17 cellular contexts compared by ENCODE assay signal in the genomic region with DNA sequence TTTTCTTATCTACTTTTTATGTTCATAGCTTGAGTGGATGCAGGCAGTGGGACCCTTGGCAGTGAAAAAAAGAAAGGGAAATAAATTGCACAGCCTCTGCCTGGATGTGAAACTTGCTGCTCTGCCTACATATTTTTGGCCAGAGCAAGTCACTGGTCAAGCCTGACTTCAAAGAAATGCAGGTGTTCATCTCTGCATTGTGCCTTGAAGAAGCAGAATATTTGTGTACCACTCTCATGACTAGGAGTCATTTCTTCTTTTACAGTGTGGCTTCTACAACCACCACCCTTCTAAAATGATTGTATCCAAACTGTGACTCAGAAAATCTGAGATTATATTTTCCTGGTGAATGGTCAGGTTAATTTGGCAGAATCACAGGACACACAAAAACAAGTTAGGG. TPM values are rescaled to one million over a fixed set of nuclear protein-coding genes. Genes with fewer than 3 reads are reported as not detected.
DNase-seq lines count a peak whose midpoint lies in the region; ATAC-seq and TF ChIP-seq lines count a peak whose summit lies in the region.
"Had no signal": no experiment of that assay in that cellular context is flagged by ENCODE, and none has a peak within 500 bp of the region (broad histone marks: within the 10 kb centered on the region; RNA-seq: fewer than 3 reads in every experiment).

No MANE protein-coding gene starts in this region.

- no peak overlapping the region for H2AFZ ChIP-seq in OCI-LY1 (ENCODE audit: low read length)

- H3K4me3 ChIP-seq in OCI-LY1 (ENCODE audit: low read depth, low read length, poor library complexity, severe bottlenecking) = no peak overlapping the region
- H3K4me3 ChIP-seq: HAP-1, MG63 had no signal

- no peaks in the 10 kb centered on the region for H3K9me3 Mint-ChIP-seq in stimulated activated naive B cell treated with anti-CD40 and anti-IgM and Interleukin-4, amounts not matched to agents 10 μg/mL and 1 μg/mL and 100 μg/mL, for 72 hours
- no peaks in the 10 kb centered on the region for H3K9me3 Mint-ChIP-seq in progenitor cell of endocrine pancreas (ENCODE audit: low read depth)
- H3K9me3 Mint-ChIP-seq: T-helper 1 cell treated with Interleukin-12 subunit alpha and Interleukin-12 subunit beta and Interleukin-4 antibody, amounts not matched to agents 30 μg/mL and 1 μg/mL, for 36 hours had no signal

- H3K9ac ChIP-seq in OCI-LY1 (ENCODE audit: low read length) = peak overlapping the region; percentile 13; the same call in 1 of the 2 replicates
- H3K9ac ChIP-seq: KMS-11 had no signal

- no peaks in the 10 kb centered on the region for H3K36me3 ChIP-seq in OCI-LY1 (ENCODE audit: insufficient read depth, low read length)
- H3K36me3 ChIP-seq: HAP-1, MG63 had no signal

- no peaks in the 10 kb centered on the region for H3K27me3 Mint-ChIP-seq in stimulated activated naive B cell treated with anti-CD40 and anti-IgM and Interleukin-4, amounts not matched to agents 10 μg/mL and 1 μg/mL and 100 μg/mL, for 72 hours
- no peaks in the 10 kb centered on the region for H3K27me3 Mint-ChIP-seq in progenitor cell of endocrine pancreas

- no peak for TF ChIP-seq CTCF in GM13977 (IDR thresholded peaks at IDR 0.05; ENCODE audit: extremely low read depth, insufficient read depth, missing control alignments)
- TF ChIP-seq CTCF in OCI-LY1 (IDR thresholded peaks at IDR 0.05; ENCODE audit: low read length) = no peak
- TF ChIP-seq CTCF in progenitor cell of endocrine pancreas (IDR thresholded peaks at IDR 0.05; ENCODE audit: unreplicated experiment) = no peak

- H3K27me3 ChIP-seq in OCI-LY1 (ENCODE audit: insufficient read depth, low read length) = no peaks in the 10 kb centered on the region
- H3K27me3 ChIP-seq: MG63 had no signal

- no peaks in the 10 kb centered on the region for H3K9me2 ChIP-seq in OCI-LY1 (ENCODE audit: low read depth, low read length)

- H3K27ac ChIP-seq in OCI-LY1 (ENCODE audit: low read depth, low read length, poor library complexity, severe bottlenecking) = peak overlapping the region; percentile 74
- H3K27ac ChIP-seq: C4-2B, KMS-11 had no signal

- ATAC-seq in HG02852 (IDR thresholded peaks at IDR 0.05; ENCODE audit: unreplicated experiment) (peak; percentile 40), GM21619 (IDR thresholded peaks at IDR 0.05; ENCODE audit: unreplicated experiment) (no peak)
- peak; percentile 12 to 23 for ATAC-seq in stimulated activated naive B cell treated with anti-CD40 and anti-IgM and Interleukin-4, amounts not matched to agents 10 μg/mL and 1 μg/mL and 100 μg/mL, for 72 hours (replicated peaks)
- ATAC-seq: HepG2 had no signal

- peaks cover 7% of the 10 kb centered on the region for H3F3A ChIP-seq in OCI-LY1 (ENCODE audit: insufficient read depth, low read length)

- peak; percentile 54 for DNase-seq in GM13977 (ENCODE audit: low spot score)
- no peak for DNase-seq in stimulated activated naive B cell treated with anti-CD40 and anti-IgM and Interleukin-4, amounts not matched to agents 10 μg/mL and 1 μg/mL and 100 μg/mL, for 72 hours
- DNase-seq in progenitor cell of endocrine pancreas (ENCODE audit: low spot score, unreplicated experiment) = no peak
- DNase-seq in amniotic stem cell (lab: John Stamatoyannopoulos, UW) = no peak
- DNase-seq: DMS153, MG63, NCI-H1092 treated with DMSO at 0.1 percent for 48 hours, NCI-H510A treated with DMSO at 0.1 percent for 48 hours, SIG-M5 had no signal

- H3K4me3 Mint-ChIP-seq in stimulated activated naive B cell treated with anti-CD40 and anti-IgM and Interleukin-4, amounts not matched to agents 10 μg/mL and 1 μg/mL and 100 μg/mL, for 72 hours = no peak overlapping the region
- H3K4me3 Mint-ChIP-seq in progenitor cell of endocrine pancreas (ENCODE audit: low read depth) = no peak overlapping the region
- H3K4me3 Mint-ChIP-seq: T-helper 1 cell treated with Interleukin-12 subunit alpha and Interleukin-12 subunit beta and Interleukin-4 antibody, amounts not matched to agents 30 μg/mL and 1 μg/mL, for 36 hours had no signal

- peaks cover 11 to 19% of the 10 kb centered on the region in 2 donors for H3K4me1 Mint-ChIP-seq in stimulated activated naive B cell treated with anti-CD40 and anti-IgM and Interleukin-4, amounts not matched to agents 10 μg/mL and 1 μg/mL and 100 μg/mL, for 72 hours
- peaks cover 11% of the 10 kb centered on the region for H3K4me1 Mint-ChIP-seq in progenitor cell of endocrine pancreas (ENCODE audit: low read depth)

- in situ Hi-C loops in GM13977 (cut with MboI; ENCODE audit: low pct_unique_long_range_greater_than_20kb, low sequenced_read_pairs, unreplicated experiment) = no loop called here

- no peaks in the 10 kb centered on the region for H3K9me3 ChIP-seq in OCI-LY1 (ENCODE audit: low read length)
- H3K9me3 ChIP-seq: HAP-1, MG63 had no signal

- peaks cover 36% of the 10 kb centered on the region for H3K4me1 ChIP-seq in OCI-LY1 (ENCODE audit: insufficient read depth, low read length, severe bottlenecking)

- H3K4me2 ChIP-seq in OCI-LY1 (ENCODE audit: low read length) = peak overlapping the region; percentile 19; the same call in 1 of the 2 replicates
- H3K4me2 ChIP-seq: KMS-11 had no signal

- no peaks in the 10 kb centered on the region for H4K20me1 ChIP-seq in OCI-LY1 (ENCODE audit: insufficient read depth, low read length)

- H3K27ac Mint-ChIP-seq in stimulated activated naive B cell treated with anti-CD40 and anti-IgM and Interleukin-4, amounts not matched to agents 10 μg/mL and 1 μg/mL and 100 μg/mL, for 72 hours = no peak overlapping the region
- no peak overlapping the region for H3K27ac Mint-ChIP-seq in progenitor cell of endocrine pancreas
- H3K27ac Mint-ChIP-seq: T-helper 1 cell treated with Interleukin-12 subunit alpha and Interleukin-12 subunit beta and Interleukin-4 antibody, amounts not matched to agents 30 μg/mL and 1 μg/mL, for 36 hours had no signal

- peaks cover 20% of the 10 kb centered on the region for H3K79me2 ChIP-seq in OCI-LY1 (ENCODE audit: insufficient read depth, low read length)

- H3K36me3 Mint-ChIP-seq in stimulated activated naive B cell treated with anti-CD40 and anti-IgM and Interleukin-4, amounts not matched to agents 10 μg/mL and 1 μg/mL and 100 μg/mL, for 72 hours = peaks cover 0 to 6% of the 10 kb centered on the region in 2 donors
- H3K36me3 Mint-ChIP-seq in progenitor cell of endocrine pancreas (ENCODE audit: insufficient read depth) = peaks cover 9% of the 10 kb centered on the region

RNA-seq across cellular contexts. Expression of gene KATNA1, which starts 2.5 kb away (rescaled TPM):
- 14.3 and 16.5 TPM in 2 replicates for total RNA-seq in progenitor cell of endocrine pancreas
